ENCODE assay signal across 1 cellular context in the genomic region with DNA sequence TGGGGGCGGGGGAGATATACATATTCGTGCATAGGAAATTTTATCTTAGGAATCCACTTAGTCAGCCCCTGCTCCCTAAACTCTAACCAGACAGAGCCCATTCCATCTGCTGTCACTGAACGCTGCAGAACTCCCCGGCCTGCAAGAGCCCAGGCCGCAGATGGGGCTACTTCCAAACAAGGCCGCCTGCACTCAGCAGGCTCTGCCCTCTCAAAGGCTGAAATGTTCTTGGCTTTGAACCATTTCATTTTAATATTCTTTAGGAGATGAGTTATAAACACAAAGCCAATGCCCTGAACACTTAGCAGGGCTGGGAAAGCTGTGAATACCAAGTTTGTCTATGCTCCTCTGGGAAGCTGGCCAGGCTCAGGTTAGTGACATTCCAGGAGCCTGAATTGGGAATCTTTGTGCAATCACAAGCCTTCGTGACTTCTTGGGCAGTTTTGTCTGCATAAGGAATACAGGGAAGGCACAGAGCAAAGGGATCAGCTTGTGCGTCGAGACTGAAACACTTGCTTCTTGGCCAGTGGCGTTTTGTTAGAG.
TF ChIP-seq lines count a peak whose summit lies in the region.

No MANE protein-coding gene starts in this region.

TF ChIP-seq in HepG2, 621 proteins besides CTCF, POLR2A, EP300 and RAD21 (continued from another document):
- TF ChIP-seq, protein P1, sequence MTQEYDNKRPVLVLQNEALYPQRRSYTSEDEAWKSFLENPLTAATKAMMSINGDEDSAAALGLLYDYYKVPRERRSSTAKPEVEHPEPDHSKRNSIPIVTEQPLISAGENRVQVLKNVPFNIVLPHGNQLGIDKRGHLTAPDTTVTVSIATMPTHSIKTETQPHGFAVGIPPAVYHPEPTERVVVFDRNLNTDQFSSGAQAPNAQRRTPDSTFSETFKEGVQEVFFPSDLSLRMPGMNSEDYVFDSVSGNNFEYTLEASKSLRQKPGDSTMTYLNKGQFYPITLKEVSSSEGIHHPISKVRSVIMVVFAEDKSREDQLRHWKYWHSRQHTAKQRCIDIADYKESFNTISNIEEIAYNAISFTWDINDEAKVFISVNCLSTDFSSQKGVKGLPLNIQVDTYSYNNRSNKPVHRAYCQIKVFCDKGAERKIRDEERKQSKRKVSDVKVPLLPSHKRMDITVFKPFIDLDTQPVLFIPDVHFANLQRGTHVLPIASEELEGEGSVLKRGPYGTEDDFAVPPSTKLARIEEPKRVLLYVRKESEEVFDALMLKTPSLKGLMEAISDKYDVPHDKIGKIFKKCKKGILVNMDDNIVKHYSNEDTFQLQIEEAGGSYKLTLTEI (CRISPR knock-in tag; conservative IDR thresholded peaks at IDR 0.05), result no peak
- TF ChIP-seq ZNF253 (CRISPR knock-in tag; IDR thresholded peaks at IDR 0.05; ENCODE audit: borderline replicate concordance) (no peak), HNRNPL (IDR thresholded peaks at IDR 0.05; ENCODE audit: low read depth, low read length) (no peak), ZSCAN29 (CRISPR knock-in tag; conservative IDR thresholded peaks at IDR 0.05) (no peak), EED (CRISPR knock-in tag; IDR thresholded peaks at IDR 0.05) (no peak), LCORL (IDR thresholded peaks at IDR 0.05) (no peak), LCORL (CRISPR knock-in tag; IDR thresholded peaks at IDR 0.05) (no peak), HOXA3 (CRISPR knock-in tag; IDR thresholded peaks at IDR 0.05) (no peak), GLI4 (CRISPR knock-in tag; IDR thresholded peaks at IDR 0.05; ENCODE audit: borderline replicate concordance) (no peak), SUZ12 (IDR thresholded peaks at IDR 0.05; ENCODE audit: low read depth, low read length) (no peak), RBAK (CRISPR knock-in tag; IDR thresholded peaks at IDR 0.05) (no peak), ZNF234 (CRISPR knock-in tag; conservative IDR thresholded peaks at IDR 0.05) (no peak)
